ENCODE assay signal across 1 cellular context in genomic region chr22:29268511-29269229, GRCh38.
A peak's percentile ranks its signal among the peaks of the same experiment; 100 is the strongest.
TF ChIP-seq lines count a peak whose summit lies in the region.

No MANE protein-coding gene starts in this region.

TF ChIP-seq in HepG2, 621 proteins besides CTCF, POLR2A, EP300 and RAD21 (continued from another document and continues in another):
- TF ChIP-seq ZNF382 (CRISPR knock-in tag; IDR thresholded peaks at IDR 0.05; ENCODE audit: borderline replicate concordance) (no peak), GPN1 (CRISPR knock-in tag; IDR thresholded peaks at IDR 0.05; ENCODE audit: borderline replicate concordance) (no peak), RCOR2 (CRISPR knock-in tag; IDR thresholded peaks at IDR 0.05) (no peak), TEAD2 (CRISPR knock-in tag; IDR thresholded peaks at IDR 0.05) (0 out of 2 replicates have a peak, but pooled peaks have one; percentile 14), KLF9 (CRISPR knock-in tag; IDR thresholded peaks at IDR 0.05; ENCODE audit: low read depth) (no peak), TOPORS (CRISPR knock-in tag; IDR thresholded peaks at IDR 0.05) (no peak), ATF7 (IDR thresholded peaks at IDR 0.05) (no peak), ATF7 (CRISPR knock-in tag; IDR thresholded peaks at IDR 0.05) (no peak; the same call in 1 of the 2 replicates), ZNF10 (CRISPR knock-in tag; IDR thresholded peaks at IDR 0.05; ENCODE audit: borderline replicate concordance, low read depth) (no peak), ZNF777 (CRISPR knock-in tag; IDR thresholded peaks at IDR 0.05) (peak; percentile 20; the same call in 1 of the 2 replicates), ZBTB21 (CRISPR knock-in tag; IDR thresholded peaks at IDR 0.05) (no peak), SP2 (CRISPR knock-in tag; IDR thresholded peaks at IDR 0.05) (no peak; the same call in 1 of the 2 replicates), ZBTB25 (CRISPR knock-in tag; IDR thresholded peaks at IDR 0.05) (no peak), ATF7-NPFF (CRISPR knock-in tag; IDR thresholded peaks at IDR 0.05; ENCODE audit: low read depth) (peak; percentile 81), ZNF549 (CRISPR knock-in tag; IDR thresholded peaks at IDR 0.05) (no peak), NFATC3 (CRISPR knock-in tag; IDR thresholded peaks at IDR 0.05) (no peak), ZBTB7A (CRISPR knock-in tag; IDR thresholded peaks at IDR 0.05) (no peak), JDP2 (CRISPR knock-in tag; IDR thresholded peaks at IDR 0.05; ENCODE audit: borderline replicate concordance) (no peak), KLF11 (CRISPR knock-in tag; IDR thresholded peaks at IDR 0.05) (no peak), ZSCAN21 (CRISPR knock-in tag; IDR thresholded peaks at IDR 0.05; ENCODE audit: borderline replicate concordance) (no peak), MAZ (IDR thresholded peaks at IDR 0.05; ENCODE audit: borderline replicate concordance, low read depth, low read length) (no peak), MAZ (CRISPR knock-in tag; IDR thresholded peaks at IDR 0.05; ENCODE audit: low read depth) (peak; percentile 45; the same call in 1 of the 2 replicates), ZNF644 (CRISPR knock-in tag; IDR thresholded peaks at IDR 0.05; ENCODE audit: low read depth) (no peak), ZNF678 (CRISPR knock-in tag; IDR thresholded peaks at IDR 0.05) (peak; percentile 93; the same call in 1 of the 2 replicates), GZF1 (CRISPR knock-in tag; IDR thresholded peaks at IDR 0.05) (no peak), ZNF484 (CRISPR knock-in tag; IDR thresholded peaks at IDR 0.05; ENCODE audit: borderline replicate concordance, low read depth) (no peak), ZSCAN12 (CRISPR knock-in tag; IDR thresholded peaks at IDR 0.05) (0 out of 2 replicates have a peak, but pooled peaks have one; percentile 11), CERS6 (CRISPR knock-in tag; IDR thresholded peaks at IDR 0.05) (no peak), ZNF446 (CRISPR knock-in tag; IDR thresholded peaks at IDR 0.05) (peak; percentile 75), ZNF615 (CRISPR knock-in tag; IDR thresholded peaks at IDR 0.05; ENCODE audit: borderline replicate concordance) (peak; percentile 18; the same call in 1 of the 2 replicates), ZNF468 (CRISPR knock-in tag; IDR thresholded peaks at IDR 0.05) (no peak), CSRNP2 (CRISPR knock-in tag; conservative IDR thresholded peaks at IDR 0.05; ENCODE audit: low read depth) (0 out of 2 replicates have a peak, but pooled peaks have one; percentile 78), KLF15 (CRISPR knock-in tag; IDR thresholded peaks at IDR 0.05; ENCODE audit: borderline replicate concordance) (no peak), ZBTB33 (CRISPR knock-in tag; IDR thresholded peaks at IDR 0.05) (no peak), ISX (CRISPR knock-in tag; conservative IDR thresholded peaks at IDR 0.05) (0 out of 2 replicates have a peak, but pooled peaks have one; percentile 21)
- TF ChIP-seq, protein P1, sequence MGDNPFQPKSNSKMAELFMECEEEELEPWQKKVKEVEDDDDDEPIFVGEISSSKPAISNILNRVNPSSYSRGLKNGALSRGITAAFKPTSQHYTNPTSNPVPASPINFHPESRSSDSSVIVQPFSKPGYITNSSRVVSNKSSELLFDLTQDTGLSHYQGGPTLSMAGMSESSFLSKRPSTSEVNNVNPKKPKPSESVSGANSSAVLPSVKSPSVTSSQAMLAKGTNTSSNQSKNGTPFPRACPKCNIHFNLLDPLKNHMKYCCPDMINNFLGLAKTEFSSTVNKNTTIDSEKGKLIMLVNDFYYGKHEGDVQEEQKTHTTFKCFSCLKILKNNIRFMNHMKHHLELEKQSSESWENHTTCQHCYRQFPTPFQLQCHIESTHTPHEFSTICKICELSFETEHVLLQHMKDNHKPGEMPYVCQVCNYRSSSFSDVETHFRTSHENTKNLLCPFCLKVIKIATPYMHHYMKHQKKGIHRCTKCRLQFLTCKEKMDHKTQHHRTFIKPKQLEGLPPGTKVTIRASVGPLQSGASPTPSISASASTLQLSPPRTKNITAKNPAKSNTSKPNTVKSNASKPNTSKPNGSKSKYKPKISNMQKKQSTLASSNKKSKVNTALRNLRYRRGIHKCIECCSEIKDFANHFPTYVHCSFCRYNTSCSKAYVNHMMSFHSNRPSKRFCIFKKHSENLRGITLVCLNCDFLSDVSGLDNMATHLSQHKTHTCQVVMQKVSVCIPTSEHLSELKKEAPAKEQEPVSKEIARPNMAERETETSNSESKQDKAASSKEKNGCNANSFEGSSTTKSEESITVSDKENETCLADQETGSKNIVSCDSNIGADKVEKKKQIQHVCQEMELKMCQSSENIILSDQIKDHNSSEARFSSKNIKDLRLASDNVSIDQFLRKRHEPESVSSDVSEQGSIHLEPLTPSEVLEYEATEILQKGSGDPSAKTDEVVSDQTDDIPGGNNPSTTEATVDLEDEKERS (CRISPR knock-in tag; IDR thresholded peaks at IDR 0.05) = no peak
- TF ChIP-seq, protein P2, sequence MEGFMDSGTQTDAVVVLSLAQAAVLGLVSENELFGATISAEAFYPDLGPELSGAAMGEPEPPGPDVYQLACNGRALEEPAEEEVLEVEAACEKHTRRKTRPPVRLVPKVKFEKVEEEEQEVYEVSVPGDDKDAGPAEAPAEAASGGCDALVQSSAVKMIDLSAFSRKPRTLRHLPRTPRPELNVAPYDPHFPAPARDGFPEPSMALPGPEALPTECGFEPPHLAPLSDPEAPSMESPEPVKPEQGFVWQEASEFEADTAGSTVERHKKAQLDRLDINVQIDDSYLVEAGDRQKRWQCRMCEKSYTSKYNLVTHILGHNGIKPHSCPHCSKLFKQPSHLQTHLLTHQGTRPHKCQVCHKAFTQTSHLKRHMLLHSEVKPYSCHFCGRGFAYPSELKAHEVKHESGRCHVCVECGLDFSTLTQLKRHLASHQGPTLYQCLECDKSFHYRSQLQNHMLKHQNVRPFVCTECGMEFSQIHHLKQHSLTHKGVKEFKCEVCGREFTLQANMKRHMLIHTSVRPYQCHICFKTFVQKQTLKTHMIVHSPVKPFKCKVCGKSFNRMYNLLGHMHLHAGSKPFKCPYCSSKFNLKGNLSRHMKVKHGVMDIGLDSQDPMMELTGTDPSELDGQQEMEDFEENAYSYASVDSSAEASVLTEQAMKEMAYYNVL (CRISPR knock-in tag; IDR thresholded peaks at IDR 0.05; ENCODE audit: borderline replicate concordance) = no peak
- TF ChIP-seq, protein P3, sequence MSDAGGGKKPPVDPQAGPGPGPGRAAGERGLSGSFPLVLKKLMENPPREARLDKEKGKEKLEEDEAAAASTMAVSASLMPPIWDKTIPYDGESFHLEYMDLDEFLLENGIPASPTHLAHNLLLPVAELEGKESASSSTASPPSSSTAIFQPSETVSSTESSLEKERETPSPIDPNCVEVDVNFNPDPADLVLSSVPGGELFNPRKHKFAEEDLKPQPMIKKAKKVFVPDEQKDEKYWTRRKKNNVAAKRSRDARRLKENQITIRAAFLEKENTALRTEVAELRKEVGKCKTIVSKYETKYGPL (CRISPR knock-in tag; IDR thresholded peaks at IDR 0.05) = peak; percentile 9; the same call in 1 of the 2 replicates
- TF ChIP-seq, protein P4, sequence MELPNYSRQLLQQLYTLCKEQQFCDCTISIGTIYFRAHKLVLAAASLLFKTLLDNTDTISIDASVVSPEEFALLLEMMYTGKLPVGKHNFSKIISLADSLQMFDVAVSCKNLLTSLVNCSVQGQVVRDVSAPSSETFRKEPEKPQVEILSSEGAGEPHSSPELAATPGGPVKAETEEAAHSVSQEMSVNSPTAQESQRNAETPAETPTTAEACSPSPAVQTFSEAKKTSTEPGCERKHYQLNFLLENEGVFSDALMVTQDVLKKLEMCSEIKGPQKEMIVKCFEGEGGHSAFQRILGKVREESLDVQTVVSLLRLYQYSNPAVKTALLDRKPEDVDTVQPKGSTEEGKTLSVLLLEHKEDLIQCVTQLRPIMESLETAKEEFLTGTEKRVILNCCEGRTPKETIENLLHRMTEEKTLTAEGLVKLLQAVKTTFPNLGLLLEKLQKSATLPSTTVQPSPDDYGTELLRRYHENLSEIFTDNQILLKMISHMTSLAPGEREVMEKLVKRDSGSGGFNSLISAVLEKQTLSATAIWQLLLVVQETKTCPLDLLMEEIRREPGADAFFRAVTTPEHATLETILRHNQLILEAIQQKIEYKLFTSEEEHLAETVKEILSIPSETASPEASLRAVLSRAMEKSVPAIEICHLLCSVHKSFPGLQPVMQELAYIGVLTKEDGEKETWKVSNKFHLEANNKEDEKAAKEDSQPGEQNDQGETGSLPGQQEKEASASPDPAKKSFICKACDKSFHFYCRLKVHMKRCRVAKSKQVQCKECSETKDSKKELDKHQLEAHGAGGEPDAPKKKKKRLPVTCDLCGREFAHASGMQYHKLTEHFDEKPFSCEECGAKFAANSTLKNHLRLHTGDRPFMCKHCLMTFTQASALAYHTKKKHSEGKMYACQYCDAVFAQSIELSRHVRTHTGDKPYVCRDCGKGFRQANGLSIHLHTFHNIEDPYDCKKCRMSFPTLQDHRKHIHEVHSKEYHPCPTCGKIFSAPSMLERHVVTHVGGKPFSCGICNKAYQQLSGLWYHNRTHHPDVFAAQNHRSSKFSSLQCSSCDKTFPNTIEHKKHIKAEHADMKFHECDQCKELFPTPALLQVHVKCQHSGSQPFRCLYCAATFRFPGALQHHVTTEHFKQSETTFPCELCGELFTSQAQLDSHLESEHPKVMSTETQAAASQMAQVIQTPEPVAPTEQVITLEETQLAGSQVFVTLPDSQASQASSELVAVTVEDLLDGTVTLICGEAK (IDR thresholded peaks at IDR 0.05) = no peak
- TF ChIP-seq, protein P4 (CRISPR knock-in tag; IDR thresholded peaks at IDR 0.05) = peak; percentile 53; the same call in 1 of the 2 replicates
